23 cellular contexts compared by ENCODE assay signal in genomic region chr1:16927711-16928485, GRCh38. TPM values are rescaled to one million over a fixed set of nuclear protein-coding genes. Genes with fewer than 3 reads are reported as not detected.
DNase-seq lines count a peak whose midpoint lies in the region; ATAC-seq and TF ChIP-seq lines count a peak whose summit lies in the region.
"Had no signal": no experiment of that assay in that cellular context is flagged by ENCODE, and none has a peak within 500 bp of the region (broad histone marks: within the 10 kb centered on the region; RNA-seq: fewer than 3 reads in every experiment).

No MANE protein-coding gene starts in this region.

- H3K27me3 ChIP-seq in osteoblast (ENCODE audit: insufficient read depth, low read length) = no peaks in the 10 kb centered on the region
- H3K27me3 ChIP-seq: body of pancreas, SJCRH30, upper lobe of right lung had no signal

- intact Hi-C loops in activated CD4-positive, alpha-beta T cell treated with anti-CD3 and anti-CD28 coated beads for 36 hours (cut with DNase I, micrococcal nuclease) = loop anchor here in 1 of 2 experiments (1.0 kb wide), 1 partner anchor 15 kb away; no protein-coding TSS in a partner anchor

- H3K36me3 Mint-ChIP-seq in activated CD4-positive, alpha-beta T cell treated with anti-CD3 and anti-CD28 coated beads for 36 hours (ENCODE audit: low read depth) = no peaks in the 10 kb centered on the region
- peaks cover 25% of the 10 kb centered on the region for H3K36me3 Mint-ChIP-seq in endothelial cell (ENCODE audit: low read depth, unreplicated experiment)
- H3K36me3 Mint-ChIP-seq: activated naive CD4-positive, alpha-beta T cell treated with anti-CD3 and anti-CD28 coated beads, Interleukin-2, amount 50 U/mL, for 72 hours had no signal

- no peak overlapping the region for H3K27ac Mint-ChIP-seq in activated CD4-positive, alpha-beta T cell treated with anti-CD3 and anti-CD28 coated beads for 36 hours
- no peak overlapping the region for H3K27ac Mint-ChIP-seq in endothelial cell (ENCODE audit: unreplicated experiment)
- H3K27ac Mint-ChIP-seq: activated CD4-positive, alpha-beta T cell treated with anti-CD3 and anti-CD28 coated beads, Interleukin-2, amount 10 ng/mL, durations not matched to agents 24 days and 14 days; dendritic cell treated with granulocyte-macrophage colony-stimulating factor and Interleukin-4, amounts not matched to agents 40 ng/mL and 50 ng/mL, for 4 days had no signal

- no peak overlapping the region for H3K4me3 Mint-ChIP-seq in activated CD4-positive, alpha-beta T cell treated with anti-CD3 and anti-CD28 coated beads for 36 hours
- no peak overlapping the region for H3K4me3 Mint-ChIP-seq in endothelial cell (ENCODE audit: unreplicated experiment)
- H3K4me3 Mint-ChIP-seq: activated CD4-positive, alpha-beta T cell treated with anti-CD3 and anti-CD28 coated beads, Interleukin-2, amount 10 ng/mL, durations not matched to agents 24 days and 14 days; CD4-positive, alpha-beta memory T cell; dendritic cell treated with granulocyte-macrophage colony-stimulating factor and Interleukin-4, amounts not matched to agents 40 ng/mL and 50 ng/mL, for 4 days had no signal

- peaks cover 2% of the 10 kb centered on the region for H3K79me2 ChIP-seq in osteoblast (ENCODE audit: insufficient read depth, low read length)

- H3K27ac ChIP-seq in cingulate gyrus (ENCODE audit: low read depth, low read length) (peak overlapping the region; percentile 86), osteoblast (ENCODE audit: low read depth, low read length) (no peak overlapping the region)
- H3K27ac ChIP-seq: body of pancreas, SJCRH30, upper lobe of right lung had no signal

- no peaks in the 10 kb centered on the region for H3K9me3 Mint-ChIP-seq in activated CD4-positive, alpha-beta T cell treated with anti-CD3 and anti-CD28 coated beads for 36 hours (ENCODE audit: low read depth)
- H3K9me3 Mint-ChIP-seq in endothelial cell (ENCODE audit: unreplicated experiment) = no peaks in the 10 kb centered on the region
- H3K9me3 Mint-ChIP-seq: activated CD4-positive, alpha-beta T cell treated with anti-CD3 and anti-CD28 coated beads, Interleukin-2, amount 10 ng/mL, durations not matched to agents 24 days and 14 days; activated naive CD4-positive, alpha-beta T cell treated with anti-CD3 and anti-CD28 coated beads, Interleukin-2, amount 50 U/mL, for 72 hours; CD4-positive, alpha-beta memory T cell; dendritic cell treated with granulocyte-macrophage colony-stimulating factor and Interleukin-4, amounts not matched to agents 40 ng/mL and 50 ng/mL, for 4 days had no signal

- no peak overlapping the region for H3K4me3 ChIP-seq in osteoblast (ENCODE audit: insufficient read depth, low read length)
- H3K4me3 ChIP-seq: body of pancreas, SJCRH30, upper lobe of right lung had no signal

- no peak overlapping the region for H3K4me2 ChIP-seq in osteoblast (ENCODE audit: insufficient read depth, low read length)

- POLR2A ChIA-PET in activated CD4-positive, alpha-beta T cell treated with anti-CD3 and anti-CD28 coated beads for 36 hours (lab: Charles Lee) = no interaction called here

- H4K20me1 ChIP-seq in osteoblast (ENCODE audit: insufficient read depth, low read length) = peaks cover 17% of the 10 kb centered on the region

- no peaks in the 10 kb centered on the region for H3K4me1 Mint-ChIP-seq in activated CD4-positive, alpha-beta T cell treated with anti-CD3 and anti-CD28 coated beads for 36 hours
- peaks cover under 1% of the 10 kb centered on the region for H3K4me1 Mint-ChIP-seq in endothelial cell (ENCODE audit: unreplicated experiment)

- no peak overlapping the region for H2AFZ ChIP-seq in osteoblast (ENCODE audit: low read length)

- H3K27me3 Mint-ChIP-seq in activated CD4-positive, alpha-beta T cell treated with anti-CD3 and anti-CD28 coated beads for 36 hours = no peaks in the 10 kb centered on the region
- H3K27me3 Mint-ChIP-seq in endothelial cell (ENCODE audit: unreplicated experiment) = peaks cover 16% of the 10 kb centered on the region
- H3K27me3 Mint-ChIP-seq: activated CD4-positive, alpha-beta T cell treated with anti-CD3 and anti-CD28 coated beads, Interleukin-2, amount 10 ng/mL, durations not matched to agents 24 days and 14 days; CD4-positive, alpha-beta memory T cell; dendritic cell treated with granulocyte-macrophage colony-stimulating factor and Interleukin-4, amounts not matched to agents 40 ng/mL and 50 ng/mL, for 4 days; progenitor cell of endocrine pancreas had no signal

- H3K36me3 ChIP-seq in osteoblast (ENCODE audit: insufficient read depth, low read length) = no peaks in the 10 kb centered on the region
- H3K36me3 ChIP-seq: SJCRH30, upper lobe of right lung had no signal

- H3K9me3 ChIP-seq in osteoblast (ENCODE audit: low read depth, low read length) = no peaks in the 10 kb centered on the region
- H3K9me3 ChIP-seq: body of pancreas, SJCRH30, upper lobe of right lung had no signal

- no peaks in the 10 kb centered on the region for H3K4me1 ChIP-seq in osteoblast (ENCODE audit: insufficient read depth, low read length)
- H3K4me1 ChIP-seq: SJCRH30, upper lobe of right lung had no signal

- DNase-seq in activated CD4-positive, alpha-beta T cell treated with anti-CD3 and anti-CD28 coated beads for 36 hours = no peak
- no peak for DNase-seq in activated CD4-positive, alpha-beta T cell treated with anti-CD3 and anti-CD28 coated beads for 4 hours
- DNase-seq in GM10266 (ENCODE audit: extremely low spot score) (peak; percentile 50), osteoblast (ENCODE audit: insufficient read length, low spot score, missing footprints) (peak; percentile 84), DMS79 (lab: John Stamatoyannopoulos, UW) (no peak), SW480 (ENCODE audit: low spot score) (no peak), endothelial cell (ENCODE audit: low spot score) (no peak)
- DNase-seq: ACHN; activated CD4-positive, alpha-beta T cell treated with anti-CD3 and anti-CD28 coated beads, Interleukin-2, amount 10 ng/mL, durations not matched to agents 24 days and 14 days; activated T-cell treated with anti-CD3 and anti-CD28 coated beads for 4 hours; body of pancreas; CD4-positive, alpha-beta memory T cell; EL; left colon; NCI-H2081 treated with DMSO at 0.1 percent for 48 hours; NCI-H510A treated with DMSO at 0.1 percent for 48 hours; SJCRH30; T1000; upper lobe of right lung had no signal

- peak; percentile 49 for ATAC-seq in activated CD4-positive, alpha-beta T cell treated with anti-CD3 and anti-CD28 coated beads for 36 hours
- ATAC-seq: body of pancreas, left colon, upper lobe of right lung had no signal

- CTCF ChIA-PET in activated CD4-positive, alpha-beta T cell treated with anti-CD3 and anti-CD28 coated beads for 36 hours (lab: Charles Lee) = no interaction called here

- TF ChIP-seq CTCF in GM10266 (IDR thresholded peaks at IDR 0.05; ENCODE audit: control insufficient read depth, insufficient read depth, low read depth, missing control alignments) (no peak), osteoblast (IDR thresholded peaks at IDR 0.05; ENCODE audit: extremely low read depth, low read depth, low read length) (no peak), endothelial cell (IDR thresholded peaks at IDR 0.05; ENCODE audit: unreplicated experiment) (no peak)

RNA-seq across cellular contexts. Expression of gene CROCC, which starts 6.2 kb away (rescaled TPM):
- total RNA-seq in activated CD4-positive, alpha-beta T cell treated with anti-CD3 and anti-CD28 coated beads for 36 hours = 10 to 100 TPM; 18.4 to 25.7 TPM
- total RNA-seq in osteoblast = 15.0 and 20.3 TPM in 2 replicates
- 38.9 TPM for total RNA-seq in endothelial cell (ENCODE audit: unreplicated experiment)

RNA-seq across cellular contexts. Expression of gene RNU1-2, which starts 32.1 kb away (rescaled TPM):
- total RNA-seq in activated CD4-positive, alpha-beta T cell treated with anti-CD3 and anti-CD28 coated beads for 36 hours = 1,000 to 10,000 TPM; 1,573 to 2,291 TPM
- total RNA-seq in osteoblast (under 0.01 TPM in 1 of 2 replicates, not detected in the other), endothelial cell (ENCODE audit: unreplicated experiment) (3,428 TPM)

RNA-seq across cellular contexts. Expression of gene MFAP2, which starts 52.5 kb away (rescaled TPM):
- not detected for total RNA-seq in activated CD4-positive, alpha-beta T cell treated with anti-CD3 and anti-CD28 coated beads for 36 hours
- total RNA-seq in osteoblast (61.2 and 72.2 TPM in 2 replicates), endothelial cell (ENCODE audit: unreplicated experiment) (154 TPM)
- total RNA-seq: activated CD4-positive, alpha-beta T cell treated with anti-CD3 and anti-CD28 coated beads, Interleukin-2, amount 10 ng/mL, durations not matched to agents 24 days and 14 days; CD4-positive, alpha-beta memory T cell had no signal

Comparison
In these comparisons a context has a peak if more than half of its experiments do, and no peak if none do; other contexts are left out.
1. DNase-seq: peak in GM10266 (single experiment) and osteoblast (single experiment); none in activated CD4-positive, alpha-beta T cell treated with anti-CD3 and anti-CD28 coated beads for 36 hours (single experiment), activated CD4-positive, alpha-beta T cell treated with anti-CD3 and anti-CD28 coated beads for 4 hours (0 of 2), DMS79 (single experiment), SW480 (single experiment) and endothelial cell (single experiment).
2. RNA of gene RNU1-2, which starts 32.1 kb away (total RNA-seq): 3,428 TPM in endothelial cell (single experiment) and 1,573 to 2,291 TPM in activated CD4-positive, alpha-beta T cell treated with anti-CD3 and anti-CD28 coated beads for 36 hours; under 0.01 TPM in osteoblast; every median in the first group is over 1,000 times any median in the second.
3. RNA of gene MFAP2, which starts 52.5 kb away (total RNA-seq): 154 TPM in endothelial cell (single experiment) and 61.2 to 72.2 TPM in osteoblast; not detected in activated CD4-positive, alpha-beta T cell treated with anti-CD3 and anti-CD28 coated beads for 36 hours; every median in the first group is over 10 times any median in the second.